ENCODE assay signal across 8 cellular contexts in genomic region chr11:130146797-130147196, GRCh38. TPM values are rescaled to one million over a fixed set of nuclear protein-coding genes. Genes with fewer than 3 reads are reported as not detected.
DNase-seq lines count a peak whose midpoint lies in the region; ATAC-seq and TF ChIP-seq lines count a peak whose summit lies in the region.

No MANE protein-coding gene starts in this region.

- DNase-seq in Ammon's horn (ENCODE audit: low spot score) (peak; percentile 78), Kasumi-1 (lab: John Stamatoyannopoulos, UW) (peak; percentile 97), MCF 10A (ENCODE audit: unreplicated experiment) (no peak), mesenteric fat pad (ENCODE audit: low spot score) (peak; percentile 20), T1000 (lab: John Stamatoyannopoulos, UW) (no peak), NCI-H2171 (lab: John Stamatoyannopoulos, UW) (no peak)

- H3K4me1 Mint-ChIP-seq in MCF 10A (ENCODE audit: insufficient read depth, unreplicated experiment) = peaks cover 9% of the 10 kb centered on the region

- H3K27ac Mint-ChIP-seq in MCF 10A (ENCODE audit: low read depth, unreplicated experiment) = peak overlapping the region; percentile 65

- intact Hi-C loops in MCF 10A (cut with micrococcal nuclease) = loop anchor here (1.0 kb wide), 1 partner anchor 223 kb away; no protein-coding TSS in a partner anchor

- CTCF ChIA-PET in MCF 10A (lab: Yijun Ruan, JAX) = interaction anchor here (0.6 to 8.1 kb wide), 26 partner anchors 9 to 782 kb away, joined by 3 to 81 read pairs (median 4); partner anchors contain the start of gene ST14

- no peak for TF ChIP-seq CTCF in MCF 10A (IDR thresholded peaks at IDR 0.05; ENCODE audit: unreplicated experiment)

- peaks cover 53% of the 10 kb centered on the region for H3K36me3 Mint-ChIP-seq in MCF 10A (ENCODE audit: insufficient read depth, unreplicated experiment)

- no peaks in the 10 kb centered on the region for H3K9me3 Mint-ChIP-seq in MCF 10A (ENCODE audit: unreplicated experiment)

- H3K27me3 Mint-ChIP-seq in MCF 10A (ENCODE audit: insufficient read depth, unreplicated experiment) = no peaks in the 10 kb centered on the region

- BruUV-seq in MCF 10A (replicated peaks; lab: Mats Ljungman, UMichigan) = no TSS peak

- POLR2A ChIA-PET in MCF 10A (lab: Yijun Ruan, JAX) = interaction anchor here (0.6 to 3.2 kb wide), 14 partner anchors 11 to 223 kb away, joined by 3 to 14 read pairs (median 4); partner anchors contain the start of genes PRDM10 and ST14

- ATAC-seq in HG02571 (IDR thresholded peaks at IDR 0.05; ENCODE audit: unreplicated experiment) (no peak), GM19023 (IDR thresholded peaks at IDR 0.05; ENCODE audit: unreplicated experiment) (no peak)

- H3K4me3 Mint-ChIP-seq in MCF 10A (ENCODE audit: unreplicated experiment) = no peak overlapping the region

RNA-seq across cellular contexts. Expression of gene ST14, which starts 12.8 kb away (rescaled TPM):
- total RNA-seq in MCF 10A (2022) = 24.8 and 27.2 TPM in 2 replicates
- total RNA-seq in mesenteric fat pad = 13.3 TPM

Comparison
In these comparisons a context has a peak if more than half of its experiments do, and no peak if none do; other contexts are left out.
1. DNase-seq: peak in Ammon's horn (single experiment), Kasumi-1 (2 of 2) and mesenteric fat pad (single experiment); none in MCF 10A (single experiment), T1000 (single experiment) and NCI-H2171 (single experiment).